24 cellular contexts compared by ENCODE assay signal in genomic region chr4:182014164-182014563, GRCh38.
"Had no signal": no experiment of that assay in that cellular context is flagged by ENCODE, and none has a peak within 500 bp of the region (broad histone marks: within the 10 kb centered on the region; RNA-seq: fewer than 3 reads in every experiment).

No MANE protein-coding gene starts in this region.

- H3K4me3 ChIP-seq: colonic mucosa, coronary artery, dorsolateral prefrontal cortex, esophagus muscularis mucosa, esophagus squamous epithelium, gastrocnemius medialis, gastroesophageal sphincter, heart left ventricle, heart right ventricle had no signal

- ATAC-seq: effector memory CD8-positive, alpha-beta T cell; esophagus mucosa; foreskin keratinocyte; gastrocnemius medialis; gastroesophageal sphincter; heart left ventricle; heart right ventricle had no signal

- H3K9me3 ChIP-seq: colonic mucosa, esophagus muscularis mucosa, esophagus squamous epithelium, gastrocnemius medialis, gastroesophageal sphincter, heart left ventricle, heart right ventricle had no signal

- H3K27me3 ChIP-seq: colonic mucosa, dorsolateral prefrontal cortex, esophagus muscularis mucosa, esophagus squamous epithelium, foreskin keratinocyte, gastrocnemius medialis, gastroesophageal sphincter, heart left ventricle, heart right ventricle had no signal

- H3K27ac ChIP-seq: colonic mucosa, coronary artery, dorsolateral prefrontal cortex, epithelial cell of prostate, esophagus muscularis mucosa, esophagus squamous epithelium, foreskin keratinocyte, gastrocnemius medialis, gastroesophageal sphincter, heart left ventricle, heart right ventricle had no signal

- H3K4me1 ChIP-seq: colonic mucosa, esophagus muscularis mucosa, esophagus squamous epithelium, foreskin keratinocyte, gastrocnemius medialis, gastroesophageal sphincter, heart left ventricle, heart right ventricle had no signal

- DNase-seq: colonic mucosa; dermis blood vessel endothelial cell; dorsolateral prefrontal cortex; effector CD4-positive, alpha-beta T cell; effector CD8-positive, alpha-beta T cell; effector memory CD4-positive, alpha-beta T cell; effector memory CD8-positive, alpha-beta T cell; endodermal cell; erythroblast; esophagus squamous epithelium; foreskin fibroblast; foreskin keratinocyte; foreskin melanocyte; gastrocnemius medialis; head of caudate nucleus; heart left ventricle; heart right ventricle had no signal

- H3K36me3 ChIP-seq: colonic mucosa, esophagus muscularis mucosa, esophagus squamous epithelium, gastrocnemius medialis, gastroesophageal sphincter, heart left ventricle, heart right ventricle had no signal

- FAIRE-seq: endothelial cell of umbilical vein had no signal

- H3K27me3 Mint-ChIP-seq: dendritic cell treated with granulocyte-macrophage colony-stimulating factor and Interleukin-4, amounts not matched to agents 40 ng/mL and 50 ng/mL, for 4 days; effector memory CD8-positive, alpha-beta T cell had no signal

- H3K27ac Mint-ChIP-seq: dendritic cell treated with granulocyte-macrophage colony-stimulating factor and Interleukin-4, amounts not matched to agents 40 ng/mL and 50 ng/mL, for 4 days; effector memory CD8-positive, alpha-beta T cell; endodermal cell had no signal

- H3K4me3 Mint-ChIP-seq: dendritic cell treated with granulocyte-macrophage colony-stimulating factor and Interleukin-4, amounts not matched to agents 40 ng/mL and 50 ng/mL, for 4 days; effector memory CD8-positive, alpha-beta T cell; endodermal cell had no signal

- H3K9me3 Mint-ChIP-seq: endodermal cell had no signal
